In the genomic region with DNA sequence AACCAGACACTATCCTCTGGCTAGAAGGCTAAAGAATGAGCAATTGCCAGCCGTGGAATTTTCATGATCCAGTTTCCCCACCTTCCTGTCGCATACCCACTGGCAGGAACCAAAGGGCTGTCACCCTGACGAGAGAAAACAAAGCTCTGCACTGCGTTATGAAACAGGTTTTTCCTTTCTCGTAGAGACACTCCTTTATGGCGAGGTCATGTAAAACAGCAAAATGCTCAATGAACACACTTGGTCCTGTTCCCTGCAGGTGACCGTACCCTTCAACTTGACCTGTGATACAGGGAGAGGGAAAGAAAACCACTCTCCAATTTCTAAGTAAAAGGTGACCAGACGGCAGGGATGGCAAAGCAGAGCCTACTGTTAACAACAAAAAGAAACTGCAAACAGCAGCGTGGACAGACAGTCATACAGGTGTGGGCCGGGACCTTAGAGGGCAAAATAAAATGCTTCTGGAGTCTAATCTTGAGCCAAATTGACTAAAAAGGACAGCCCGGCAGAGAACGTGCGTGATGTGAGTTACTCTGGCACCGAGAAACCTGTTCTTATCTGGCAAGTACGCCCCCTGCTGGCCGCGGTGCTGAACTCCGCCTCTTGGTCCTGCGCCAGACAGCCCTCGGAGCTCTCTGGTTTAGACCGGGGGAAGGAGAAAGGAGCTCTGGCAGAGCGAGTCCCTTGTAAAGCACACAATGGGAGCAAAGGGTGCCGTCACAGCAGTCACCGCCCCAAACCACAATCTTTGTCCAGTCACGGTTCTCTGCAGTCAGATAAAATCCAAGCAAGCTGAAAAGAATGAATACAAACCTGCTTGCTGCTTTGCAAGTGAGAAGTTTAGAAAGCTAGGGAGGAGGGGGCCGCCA, we compare ENCODE assay signal across 8 cellular contexts.
DNase-seq lines count a peak whose midpoint lies in the region; ATAC-seq and TF ChIP-seq lines count a peak whose summit lies in the region.

No MANE protein-coding gene starts in this region.

- H3K36me3 ChIP-seq in HAP-1 (replicated peaks) = no peaks in the 10 kb centered on the region
- no peaks in the 10 kb centered on the region for H3K36me3 ChIP-seq in Loucy (ENCODE audit: insufficient read depth, low read length)
- H3K36me3 ChIP-seq in gastroesophageal sphincter = no peaks in the 10 kb centered on the region

- DNase-seq in G401 (ENCODE audit: low spot score) (peak; percentile 91), HAP-1 (ENCODE audit: low spot score in 2 of 2) (peak; percentile 98 to 99), SHP77 (lab: John Stamatoyannopoulos, UW) (peak; percentile 88 to 91), non-pigmented ciliary epithelial cell (ENCODE audit: low read depth) (peak; percentile 89), substantia nigra (lab: John Stamatoyannopoulos, UW) (peak; percentile 13 to 94 (median 80))
- DNase-seq in activated gamma-delta T cell treated with anti-CD3 and anti-CD28 coated beads, Interleukin-2, amount 50 U/mL, for 16 hours (ENCODE audit: low read depth) = peak; percentile 83

- no peaks in the 10 kb centered on the region for H3F3A ChIP-seq in Loucy (ENCODE audit: low read depth)

- H4K20me1 ChIP-seq in Loucy (ENCODE audit: insufficient read depth, low read length, poor library complexity, severe bottlenecking) = no peaks in the 10 kb centered on the region

- peak overlapping the region; percentile 99 for H3K4me2 ChIP-seq in Loucy (ENCODE audit: low read depth, low read length, poor library complexity, severe bottlenecking)

- in situ Hi-C loops in G401 (cut with HindIII; ENCODE audit: low sequenced_read_pairs) = no loop called here
- in situ Hi-C loops in HAP-1 (cut with MboI; ENCODE audit: low sequenced_read_pairs) = no loop called here

- ATAC-seq in gastroesophageal sphincter = peak; percentile 92

- H3K9ac ChIP-seq in Loucy (ENCODE audit: low read depth, low read length, poor library complexity, severe bottlenecking) = peak overlapping the region; percentile 59

- H3K79me2 ChIP-seq in Loucy (ENCODE audit: insufficient read depth, low read length) = no peaks in the 10 kb centered on the region

- no peaks in the 10 kb centered on the region for H3K9me3 ChIP-seq in HAP-1
- H3K9me3 ChIP-seq in Loucy (ENCODE audit: insufficient read depth, low read depth, low read length) = no peaks in the 10 kb centered on the region
- no peaks in the 10 kb centered on the region for H3K9me3 ChIP-seq in gastroesophageal sphincter

- H3K27ac ChIP-seq in gastroesophageal sphincter = peak overlapping the region in 2 of 4 donors; percentile 59 to 66
- H3K27ac ChIP-seq in substantia nigra (ENCODE audit: low read depth, low read length, poor library complexity, severe bottlenecking) = no peak overlapping the region

- TF ChIP-seq EP300 in gastroesophageal sphincter (IDR thresholded peaks at IDR 0.05) = no peak

- TF ChIP-seq CTCF in Loucy (conservative IDR thresholded peaks at IDR 0.05; ENCODE audit: low read length) = peak; percentile 73
- peak; percentile 82 to 96 (median 91) for TF ChIP-seq CTCF in gastroesophageal sphincter (IDR thresholded peaks at IDR 0.05)

- no peaks in the 10 kb centered on the region for H3K27me3 ChIP-seq in HAP-1 (ENCODE audit: low read depth)
- no peaks in the 10 kb centered on the region for H3K27me3 ChIP-seq in Loucy (ENCODE audit: insufficient read depth, low read length, poor library complexity, severe bottlenecking)
- no peaks in the 10 kb centered on the region for H3K27me3 ChIP-seq in gastroesophageal sphincter

- H3K4me3 ChIP-seq in HAP-1 (peak overlapping the region; percentile 2; the same call in 1 of the 2 replicates), Loucy (ENCODE audit: low read length, poor library complexity, severe bottlenecking) (peak overlapping the region; percentile 82), gastroesophageal sphincter (peak overlapping the region; percentile 42 to 51)

- TF ChIP-seq POLR2A in gastroesophageal sphincter (IDR thresholded peaks at IDR 0.05) = no peak

- H3K9me2 ChIP-seq in Loucy (replicated peaks; ENCODE audit: low read depth, low read length) = no peaks in the 10 kb centered on the region

- H2AFZ ChIP-seq in Loucy (ENCODE audit: low read length) = peak overlapping the region; percentile 93

- 6 to 12% methylated on average over 13 to 15 of the region's 26 CpGs for WGBS in gastroesophageal sphincter (ENCODE audit: low coverage in 1 of 2), 2 donors

- H3K4me1 ChIP-seq in HAP-1 = peaks cover 79% of the 10 kb centered on the region
- H3K4me1 ChIP-seq in Loucy (ENCODE audit: insufficient read depth, low read length, poor library complexity, severe bottlenecking) = peaks cover 6% of the 10 kb centered on the region
- H3K4me1 ChIP-seq in gastroesophageal sphincter = peaks cover 0 to 18% (median 0%) of the 10 kb centered on the region in 3 donors

Comparison
In these comparisons a context has a peak if more than half of its experiments do, and no peak if none do; other contexts are left out.
1. H3K4me3 ChIP-seq: peak in every context shown above with its lines; median percentile 82 in Loucy; 46 in gastroesophageal sphincter; 2 in HAP-1.